8 cellular contexts compared by ENCODE assay signal in genomic region chr9:77475641-77476473, GRCh38.
DNase-seq lines count a peak whose midpoint lies in the region; ATAC-seq and TF ChIP-seq lines count a peak whose summit lies in the region.

No MANE protein-coding gene starts in this region.

- 60 to 77% methylated on average over 6 to 7 of the region's 9 CpGs for WGBS in esophagus squamous epithelium, 2 donors

- H3K4me3 ChIP-seq in astrocyte of the spinal cord (ENCODE audit: low read depth, low read length): no peak overlapping the region
- no peak overlapping the region for H3K4me3 ChIP-seq in esophagus squamous epithelium

- no peak overlapping the region for H3K27ac ChIP-seq in esophagus squamous epithelium

- no peak for TF ChIP-seq CTCF in astrocyte of the spinal cord (IDR thresholded peaks at IDR 0.05; ENCODE audit: low read depth, low read length)
- TF ChIP-seq CTCF in esophagus squamous epithelium (IDR thresholded peaks at IDR 0.05): no peak

- DNase-seq in NCI-H69 (lab: John Stamatoyannopoulos, UW) (peak; percentile 61), astrocyte of the spinal cord (ENCODE audit: low read depth, low spot score) (peak; percentile 72), HT-29 (ENCODE audit: low spot score) (no peak), NCI-H526 treated with DMSO at 0.1 percent for 48 hours (lab: John Stamatoyannopoulos, UW) (no peak), esophagus squamous epithelium (lab: John Stamatoyannopoulos, UW) (no peak)
- DNase-seq in stimulated activated CD4-positive, alpha-beta T cell treated with anti-CD3 and anti-CD28 coated beads, Interleukin-4, amount 100 ng/mL, for 4 hours: peak; percentile 23 to 25

- TF ChIP-seq POLR2A in esophagus squamous epithelium (IDR thresholded peaks at IDR 0.05): no peak

- no peaks in the 10 kb centered on the region for H3K4me1 ChIP-seq in esophagus squamous epithelium

- H3K9me3 ChIP-seq in esophagus squamous epithelium: peaks cover 0 to 8% (median 0%) of the 10 kb centered on the region in 3 donors

- no peaks in the 10 kb centered on the region for H3K27me3 ChIP-seq in esophagus squamous epithelium

- intact Hi-C loops in esophagus squamous epithelium (cut with DNase I): no loop called here

- in situ Hi-C loops in astrocyte of the spinal cord (cut with HindIII; ENCODE audit: low sequenced_read_pairs): no loop called here

- peak; percentile 91 for ATAC-seq in GM18858 (IDR thresholded peaks at IDR 0.05; ENCODE audit: unreplicated experiment)
- ATAC-seq in HG02610 (IDR thresholded peaks at IDR 0.05; ENCODE audit: unreplicated experiment): peak; percentile 99

- no peaks in the 10 kb centered on the region for H3K36me3 ChIP-seq in esophagus squamous epithelium

Comparison
In these comparisons a context has a peak if more than half of its experiments do, and no peak if none do; other contexts are left out.
1. DNase-seq: peak in NCI-H69 (single experiment), astrocyte of the spinal cord (single experiment) and stimulated activated CD4-positive, alpha-beta T cell treated with anti-CD3 and anti-CD28 coated beads, Interleukin-4, amount 100 ng/mL, for 4 hours (2 of 2); none in HT-29 (single experiment), NCI-H526 treated with DMSO at 0.1 percent for 48 hours (single experiment) and esophagus squamous epithelium (single experiment).